ENCODE assay signal across 1 cellular context in genomic region chr1:166383635-166384346, GRCh38.
TF ChIP-seq lines count a peak whose summit lies in the region.

No MANE protein-coding gene starts in this region.

TF ChIP-seq in GM23338, 12 proteins besides CTCF, POLR2A, EP300 and RAD21 (continued from another document):
- TF ChIP-seq ZNF462 (CRISPR knock-in tag; IDR thresholded peaks at IDR 0.05) (no peak), EZH2 (IDR thresholded peaks at IDR 0.05; ENCODE audit: low read depth, unreplicated experiment) (no peak), EZH2phosphoT487 (IDR thresholded peaks at IDR 0.05; ENCODE audit: unreplicated experiment) (no peak), CREB1 (CRISPR knock-in tag; IDR thresholded peaks at IDR 0.05; ENCODE audit: low read depth) (no peak), NANOG (IDR thresholded peaks at IDR 0.05; ENCODE audit: borderline replicate concordance) (no peak), STAT1 (IDR thresholded peaks at IDR 0.05; ENCODE audit: unreplicated experiment) (no peak)
